ENCODE assay signal across 10 cellular contexts in genomic region chr10:60434418-60435046, GRCh38. TPM values are rescaled to one million over a fixed set of nuclear protein-coding genes. Genes with fewer than 3 reads are reported as not detected.
DNase-seq lines count a peak whose midpoint lies in the region; ATAC-seq, FAIRE-seq and TF ChIP-seq lines count a peak whose summit lies in the region.
"Had no signal": no experiment of that assay in that cellular context is flagged by ENCODE, and none has a peak within 500 bp of the region (broad histone marks: within the 10 kb centered on the region; RNA-seq: fewer than 3 reads in every experiment).

No MANE protein-coding gene starts in this region.

- CTCF ChIA-PET in Calu3 (lab: Charles Lee), result interaction anchor here (1.2 kb wide), 1 partner anchor 196 kb away, joined by 13 read pairs; no protein-coding TSS in a partner anchor
- CTCF ChIA-PET in HepG2 (lab: Yijun Ruan, JAX; ENCODE audit: low intra/inter-chr PET ratio, low total read pairs), result interaction anchor here (0.7 to 2.7 kb wide), 5 partner anchors 98 to 335 kb away, joined by 3 to 22 read pairs (median 5); no protein-coding TSS in a partner anchor
- CTCF ChIA-PET in T-cell (lab: Charles Lee), result no interaction called here

- no peaks in the 10 kb centered on the region for H3K4me1 ChIP-seq in GM23338 (ENCODE audit: insufficient read depth)
- no peaks in the 10 kb centered on the region for H3K4me1 ChIP-seq in HepG2 (ENCODE audit: insufficient read depth, low read length)

- H3F3A ChIP-seq in GM23338 (replicated peaks; ENCODE audit: low read depth), result no peaks in the 10 kb centered on the region

- no peak for TF ChIP-seq POLR2A in HepG2 (IDR thresholded peaks at IDR 0.05; ENCODE audit: insufficient read depth in 1 of 2, low read depth in 2 of 2, low read length in 2 of 2)

- H3K4me1 Mint-ChIP-seq in Calu3 (ENCODE audit: low read depth, unreplicated experiment) (peaks cover 23% of the 10 kb centered on the region), GM23338 (peaks cover 15% of the 10 kb centered on the region), T-cell (peaks cover 0 to 11% (median 5%) of the 10 kb centered on the region in 3 donors)

- H3K27me3 Mint-ChIP-seq in Calu3 (ENCODE audit: unreplicated experiment) (no peaks in the 10 kb centered on the region), GM23338 (ENCODE audit: insufficient read depth, low read depth, poor library complexity) (peaks cover 1% of the 10 kb centered on the region), T-cell (no peaks in the 10 kb centered on the region)

- TF ChIP-seq CTCF in Calu3 (IDR thresholded peaks at IDR 0.05; ENCODE audit: unreplicated experiment), result peak; percentile 73
- TF ChIP-seq CTCF in GM23338 (conservative IDR thresholded peaks at IDR 0.05; ENCODE audit: low read depth in 2 of 2), result peak; percentile 82 to 92
- peak; percentile 55 for TF ChIP-seq CTCF in cardiac fibroblast (IDR thresholded peaks at IDR 0.05; ENCODE audit: low read depth, low read length)
- peak; percentile 73 for TF ChIP-seq CTCF in HepG2 (CRISPR knock-in tag; IDR thresholded peaks at IDR 0.05)

- H3K9me3 Mint-ChIP-seq in Calu3 (ENCODE audit: low read depth, unreplicated experiment), result no peaks in the 10 kb centered on the region
- no peaks in the 10 kb centered on the region for H3K9me3 Mint-ChIP-seq in GM23338
- no peaks in the 10 kb centered on the region for H3K9me3 Mint-ChIP-seq in T-cell

- no peak overlapping the region for H3K27ac ChIP-seq in GM23338 (ENCODE audit: low read depth)
- H3K27ac ChIP-seq in HepG2 (ENCODE audit: extremely low read length, insufficient read depth, low read length), result no peak overlapping the region
- H3K27ac ChIP-seq: neutrophil, SJSA1 had no signal

- no peaks in the 10 kb centered on the region for H3K27me3 ChIP-seq in GM23338 (ENCODE audit: insufficient read depth)
- H3K27me3 ChIP-seq in HepG2 (ENCODE audit: control insufficient read depth in 1 of 2, insufficient read depth in 2 of 2, low read length in 2 of 2), result no peaks in the 10 kb centered on the region
- H3K27me3 ChIP-seq: neutrophil, SJSA1 had no signal

- H2AFZ ChIP-seq in GM23338, result no peak overlapping the region
- H2AFZ ChIP-seq in HepG2 (ENCODE audit: low read length), result no peak overlapping the region

- DNase-seq in Calu3 (peak; percentile 57), GM23338 (ENCODE audit: low spot score) (peak; percentile 72), NCI-H345 treated with DMSO at 0.1 percent for 48 hours (lab: John Stamatoyannopoulos, UW; ENCODE audit: unreplicated experiment) (peak; percentile 20), cardiac fibroblast (ENCODE audit: low read depth in 2 of 2) (peak; percentile 83 to 85), HepG2 (ENCODE audit: low spot score) (peak; percentile 35), T-cell (no peak), GM19240 (ENCODE audit: insufficient read length, low spot score) (no peak)
- DNase-seq in central memory CD4-positive, alpha-beta T cell, result no peak

- H3K4me2 ChIP-seq in GM23338, result no peak overlapping the region
- H3K4me2 ChIP-seq in HepG2 (ENCODE audit: low read depth, low read length), result no peak overlapping the region

- H3K79me2 ChIP-seq in GM23338 (replicated peaks; ENCODE audit: insufficient read depth) (no peaks in the 10 kb centered on the region), HepG2 (ENCODE audit: insufficient read depth, low read length) (no peaks in the 10 kb centered on the region)

- 36% methylated on average over 3 of the region's 3 CpGs for whole genome bisulfite sequencing in HepG2 (ENCODE audit: low lambda C conversion rate)

- ATAC-seq in GM23338 (peak; percentile 54; the same call in 2 of the 3 replicates), HepG2 (peak; percentile 70), T-cell (replicated peaks in 1 of 4) (no peak)

- TF ChIP-seq EP300 in HepG2 (IDR thresholded peaks at IDR 0.05; ENCODE audit: low read depth in 2 of 2, low read length in 2 of 2) (no peak), HepG2 (CRISPR knock-in tag; IDR thresholded peaks at IDR 0.05; ENCODE audit: borderline replicate concordance) (no peak)

- no peak overlapping the region for H3K9ac ChIP-seq in HepG2 (ENCODE audit: insufficient read depth, low read depth, low read length)

- H3K9me2 ChIP-seq in GM23338 (ENCODE audit: insufficient read depth), result no peaks in the 10 kb centered on the region

- no peak overlapping the region for H3K27ac Mint-ChIP-seq in Calu3 (ENCODE audit: unreplicated experiment)
- no peak overlapping the region for H3K27ac Mint-ChIP-seq in GM23338
- H3K27ac Mint-ChIP-seq in T-cell, result no peak overlapping the region

- no peaks in the 10 kb centered on the region for H3K9me3 ChIP-seq in HepG2 (ENCODE audit: low read length)
- H3K9me3 ChIP-seq: neutrophil, SJSA1 had no signal

- H3K36me3 ChIP-seq in GM23338 (ENCODE audit: insufficient read depth), result no peaks in the 10 kb centered on the region
- no peaks in the 10 kb centered on the region for H3K36me3 ChIP-seq in HepG2 (replicated peaks in 1 of 2; ENCODE audit: control insufficient read depth in 1 of 2, insufficient read depth in 2 of 2, low read length in 2 of 2)
- H3K36me3 ChIP-seq: neutrophil, SJSA1 had no signal

- no peaks in the 10 kb centered on the region for H4K20me1 ChIP-seq in GM23338 (replicated peaks; ENCODE audit: insufficient read depth)
- no peaks in the 10 kb centered on the region for H4K20me1 ChIP-seq in HepG2 (ENCODE audit: insufficient read depth, low read length)

- intact Hi-C loops in Calu3 (cut with micrococcal nuclease; ENCODE audit: unreplicated experiment) (loop anchor here (1.0 to 10.0 kb wide), 4 partner anchors 99 to 334 kb away; no protein-coding TSS in a partner anchor), HepG2 (cut with micrococcal nuclease; ENCODE audit: unreplicated experiment) (loop anchor here (1.0 to 5.0 kb wide), 4 partner anchors 99 to 807 kb away; no protein-coding TSS in a partner anchor)

- peak; percentile 75 for FAIRE-seq in HepG2 (lab: Jason Lieb, UNC)

- POLR2A ChIA-PET in HepG2 (lab: Yijun Ruan, JAX), result no interaction called here
- POLR2A ChIA-PET in T-cell (lab: Charles Lee), result no interaction called here

- H3K36me3 Mint-ChIP-seq in Calu3 (ENCODE audit: insufficient read depth, unreplicated experiment) (no peaks in the 10 kb centered on the region), GM23338 (ENCODE audit: low read depth) (no peaks in the 10 kb centered on the region), T-cell (peaks cover 7% of the 10 kb centered on the region)

- H3K4me3 Mint-ChIP-seq in Calu3 (ENCODE audit: low read depth, unreplicated experiment), result no peak overlapping the region
- H3K4me3 Mint-ChIP-seq in GM23338, result no peak overlapping the region
- no peak overlapping the region for H3K4me3 Mint-ChIP-seq in T-cell

- TF ChIP-seq RAD21 in HepG2 (CRISPR knock-in tag; IDR thresholded peaks at IDR 0.05), result peak; percentile 66; the same call in 1 of the 2 replicates

- in situ Hi-C loops in HepG2 (cut with HindIII; ENCODE audit: extremely low pct_ligation_motif_present, low pct_unique_long_range_greater_than_20kb), result loop anchor here (5.0 to 10.0 kb wide), 2 partner anchors 230 to 337 kb away; no protein-coding TSS in a partner anchor

- BruUV-seq in Calu3 (replicated peaks; lab: Mats Ljungman, UMichigan), result no TSS peak
- no TSS peak for BruUV-seq in HepG2 (replicated peaks; lab: Mats Ljungman, UMichigan)

- H3K4me3 ChIP-seq in GM23338 (no peak overlapping the region), cardiac fibroblast (replicated peaks in 1 of 2; ENCODE audit: low read depth in 2 of 2, low read length in 2 of 2) (no peak overlapping the region), HepG2 (replicated peaks in 1 of 3; ENCODE audit: insufficient read depth in 1 of 3, low read depth in 2 of 3, low read length in 3 of 3) (no peak overlapping the region)
- H3K4me3 ChIP-seq: SJSA1 had no signal

TF ChIP-seq in GM23338, 12 proteins besides CTCF, POLR2A, EP300 and RAD21 (continues in another document):
- TF ChIP-seq ZNF114 (CRISPR knock-in tag; IDR thresholded peaks at IDR 0.05), result no peak

TF ChIP-seq in HepG2, 621 proteins besides CTCF, POLR2A, EP300 and RAD21 (continues in another document):
- TF ChIP-seq RNF2 (conservative IDR thresholded peaks at IDR 0.05; ENCODE audit: low read depth), result no peak
- TF ChIP-seq, protein P1, sequence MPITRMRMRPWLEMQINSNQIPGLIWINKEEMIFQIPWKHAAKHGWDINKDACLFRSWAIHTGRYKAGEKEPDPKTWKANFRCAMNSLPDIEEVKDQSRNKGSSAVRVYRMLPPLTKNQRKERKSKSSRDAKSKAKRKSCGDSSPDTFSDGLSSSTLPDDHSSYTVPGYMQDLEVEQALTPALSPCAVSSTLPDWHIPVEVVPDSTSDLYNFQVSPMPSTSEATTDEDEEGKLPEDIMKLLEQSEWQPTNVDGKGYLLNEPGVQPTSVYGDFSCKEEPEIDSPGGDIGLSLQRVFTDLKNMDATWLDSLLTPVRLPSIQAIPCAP (CRISPR knock-in tag; IDR thresholded peaks at IDR 0.05; ENCODE audit: low read depth), result no peak
- TF ChIP-seq ZNF292 (CRISPR knock-in tag; IDR thresholded peaks at IDR 0.05; ENCODE audit: borderline replicate concordance, low read depth), result no peak
- TF ChIP-seq SMC3 (IDR thresholded peaks at IDR 0.05; ENCODE audit: low read length), result peak; percentile 86

RNA-seq across cellular contexts. Expression of gene ANK3, which starts 44.9 kb away (rescaled TPM):
- total RNA-seq in Calu3 (2022), result 29.8 and 32.9 TPM in 2 replicates
- 70.5 and 85.2 TPM in 2 replicates for total RNA-seq in GM23338 (2014; rRNA removed; shearing (Covaris generic))
- polyA plus RNA-seq in GM23338 (2016; fragmentation: Nextera tagmentation; extraction: Ambion mirVana), result 41.4 and 46.5 TPM in 2 replicates
- not detected in 2 replicates for total RNA-seq in HepG2 (2016; rRNA removed; fragmentation: Illumina TruSeq; extraction: Trizol)
- not detected in 2 replicates for total RNA-seq in HepG2 (2016; cell fraction: cytosol; rRNA removed; fragmentation: Illumina TruSeq; extraction: Trizol; ENCODE audit: low read depth)
- 0.39 TPM in 1 of 2 replicates, not detected in the other for total RNA-seq in HepG2 (2016; cell fraction: insoluble cytoplasmic fraction; rRNA removed; fragmentation: Illumina TruSeq; extraction: Trizol)
- not detected in 2 replicates for total RNA-seq in HepG2 (2016; cell fraction: membrane; rRNA removed; fragmentation: Illumina TruSeq; extraction: Trizol)
- not detected in 2 replicates for total RNA-seq in HepG2 (2016; cell fraction: nucleus; rRNA removed; fragmentation: Illumina TruSeq; extraction: Trizol)
- polyA plus RNA-seq in HepG2 (2011; rRNA removed), result not detected in 2 replicates
- polyA plus RNA-seq in HepG2 (2011; cell fraction: cytosol; rRNA removed), result not detected in 2 replicates
- polyA plus RNA-seq in HepG2 (2011; cell fraction: nucleus; rRNA removed), result not detected in 2 replicates
- not detected in 2 replicates for polyA plus RNA-seq in HepG2 (2012)
- polyA plus RNA-seq in HepG2 (2016; cell fraction: cytosol; fragmentation: Illumina TruSeq; extraction: Trizol; ENCODE audit: low read depth), result not detected in 2 replicates
- polyA plus RNA-seq in HepG2 (2016; cell fraction: insoluble cytoplasmic fraction; fragmentation: Illumina TruSeq; extraction: Trizol; ENCODE audit: low read depth), result not detected in 2 replicates
- polyA plus RNA-seq in HepG2 (2016; cell fraction: membrane; fragmentation: Illumina TruSeq; extraction: Trizol; ENCODE audit: low read depth), result not detected in 2 replicates
- not detected in 2 replicates for polyA plus RNA-seq in HepG2 (2016; cell fraction: nucleus; fragmentation: Illumina TruSeq; extraction: Trizol; ENCODE audit: insufficient read depth, low read depth)
- polyA minus RNA-seq in HepG2 (2011; rRNA and poly(A)+ RNA removed; ENCODE audit: low replicate concordance), result 10.7 TPM in 1 of 2 replicates, not detected in the other
- polyA minus RNA-seq in HepG2 (2011; cell fraction: cytosol; rRNA and poly(A)+ RNA removed), result not detected in 2 replicates
- not detected in 2 replicates for polyA minus RNA-seq in HepG2 (2011; cell fraction: nucleus; rRNA and poly(A)+ RNA removed)
- total RNA-seq in T-cell, result 10 to 100 TPM; 43.0 to 74.8 (median 56.7) TPM

Comparison
In these comparisons a context has a peak if more than half of its experiments do, and no peak if none do; other contexts are left out.
1. DNase-seq: peak in Calu3 (single experiment), GM23338 (single experiment), NCI-H345 treated with DMSO at 0.1 percent for 48 hours (single experiment), cardiac fibroblast (2 of 2) and HepG2 (single experiment); none in T-cell (0 of 34), GM19240 (single experiment) and central memory CD4-positive, alpha-beta T cell (single experiment).
2. ATAC-seq: peak in GM23338 (single experiment) and HepG2 (single experiment); none in T-cell (0 of 4).
3. RNA of gene ANK3, which starts 44.9 kb away (total RNA-seq): 70.5 to 85.2 TPM in GM23338, 43.0 to 74.8 TPM in T-cell and 29.8 to 32.9 TPM in Calu3; 0.39 TPM in HepG2; every median in the first group is over 10 times any median in the second.
4. CTCF ChIA-PET loops: an anchor here in Calu3 (1.2 kb wide) and HepG2 (0.7 to 2.7 kb wide); none called in T-cell.
5. Peak in every context shown above with its lines, with median percentiles within 50 percentile points of each other: CTCF ChIP-seq.